ENCODE assay signal across 8 cellular contexts in genomic region chr11:8963569-8964323, GRCh38. TPM values are rescaled to one million over a fixed set of nuclear protein-coding genes. Genes with fewer than 3 reads are reported as not detected.
DNase-seq lines count a peak whose midpoint lies in the region; ATAC-seq, FAIRE-seq and TF ChIP-seq lines count a peak whose summit lies in the region.

No MANE protein-coding gene starts in this region.

- H3K4me1 Mint-ChIP-seq in T-helper 2 cell treated with Interferon-gamma antibody and Interleukin-4, amounts not matched to agents 5 μg/mL and 100 μg/mL, for 36 hours (ENCODE audit: low read depth) = peaks cover 36% of the 10 kb centered on the region

- TF ChIP-seq POLR2A in GM12892 (IDR thresholded peaks at IDR 0.05; ENCODE audit: low read depth, low read length) = no peak

- H3K4me3 ChIP-seq in astrocyte of the cerebellum (ENCODE audit: low read depth, low read length) (peak overlapping the region; percentile 81), skin epidermis (peak overlapping the region; percentile 66 to 93 (median 79))

- no peaks in the 10 kb centered on the region for H3K27me3 Mint-ChIP-seq in T-helper 2 cell treated with Interferon-gamma antibody and Interleukin-4, amounts not matched to agents 5 μg/mL and 100 μg/mL, for 36 hours (ENCODE audit: low read depth)

- peak; percentile 63 for DNase-seq in GM12892 (ENCODE audit: insufficient read length)
- DNase-seq in NCI-H1105 treated with DMSO at 0.1 percent for 48 hours (lab: John Stamatoyannopoulos, UW) = peak; percentile 86
- no peak for DNase-seq in T-helper 2 cell treated with Interferon-gamma antibody and Interleukin-4, amounts not matched to agents 5 μg/mL and 100 μg/mL, for 36 hours (ENCODE audit: low spot score)
- DNase-seq in astrocyte of the cerebellum (ENCODE audit: low read depth) = peak; percentile 4
- DNase-seq in iPS DF 19.7 (ENCODE audit: low read depth, low spot score) = peak; percentile 52
- no peak for DNase-seq in pons (ENCODE audit: low spot score)

- H3K4me3 Mint-ChIP-seq in T-helper 2 cell treated with Interferon-gamma antibody and Interleukin-4, amounts not matched to agents 5 μg/mL and 100 μg/mL, for 36 hours = peak overlapping the region; percentile 99

- in situ Hi-C loops in astrocyte of the cerebellum (cut with HindIII; ENCODE audit: low sequenced_read_pairs) = no loop called here

- peak overlapping the region; percentile 15 to 98 (median 95) for H3K27ac ChIP-seq in skin epidermis

- no peaks in the 10 kb centered on the region for H3K9me3 Mint-ChIP-seq in T-helper 2 cell treated with Interferon-gamma antibody and Interleukin-4, amounts not matched to agents 5 μg/mL and 100 μg/mL, for 36 hours

- no peak for TF ChIP-seq CTCF in astrocyte of the cerebellum (IDR thresholded peaks at IDR 0.05; ENCODE audit: low read depth, low read length, missing control alignments)

- H3K27ac Mint-ChIP-seq in T-helper 2 cell treated with Interferon-gamma antibody and Interleukin-4, amounts not matched to agents 5 μg/mL and 100 μg/mL, for 36 hours = peak overlapping the region; percentile 96

- peaks cover 2% of the 10 kb centered on the region for H3K36me3 Mint-ChIP-seq in T-helper 2 cell treated with Interferon-gamma antibody and Interleukin-4, amounts not matched to agents 5 μg/mL and 100 μg/mL, for 36 hours (ENCODE audit: low read depth)

- FAIRE-seq in GM12892 (lab: Jason Lieb, UNC) = no peak

- ATAC-seq in HG02759 (IDR thresholded peaks at IDR 0.05; ENCODE audit: unreplicated experiment) = peak; percentile 69

RNA-seq across cellular contexts. Expression of gene TMEM9B, which starts 0.5 kb away (rescaled TPM):
- polyA plus RNA-seq in GM12892 (2012; ENCODE audit: missing spikeins) = 29.7 TPM

RNA-seq across cellular contexts. Expression of gene ASCL3, which starts 20.9 kb away (rescaled TPM):
- not detected for polyA plus RNA-seq in GM12892 (2012; ENCODE audit: missing spikeins)

RNA-seq across cellular contexts. Expression of gene C11orf16, which starts 31.0 kb away (rescaled TPM):
- polyA plus RNA-seq in GM12892 (2012; ENCODE audit: missing spikeins) = not detected

RNA-seq across cellular contexts. Expression of gene NRIP3, which starts 40.1 kb away (rescaled TPM):
- not detected for polyA plus RNA-seq in GM12892 (2012; ENCODE audit: missing spikeins)

RNA-seq across cellular contexts. Expression of gene AKIP1, which starts 52.8 kb away (rescaled TPM):
- polyA plus RNA-seq in GM12892 (2012; ENCODE audit: missing spikeins) = 25.9 TPM

Comparison
In these comparisons a context has a peak if more than half of its experiments do, and no peak if none do; other contexts are left out.
1. DNase-seq: peak in GM12892 (single experiment), NCI-H1105 treated with DMSO at 0.1 percent for 48 hours (single experiment), astrocyte of the cerebellum (single experiment) and iPS DF 19.7 (single experiment); none in T-helper 2 cell treated with Interferon-gamma antibody and Interleukin-4, amounts not matched to agents 5 μg/mL and 100 μg/mL, for 36 hours (single experiment) and pons (single experiment).